In genomic region chr12:546920-547845, GRCh38 we compare ENCODE assay signal across 8 cellular contexts.
DNase-seq lines count a peak whose midpoint lies in the region; ATAC-seq and TF ChIP-seq lines count a peak whose summit lies in the region.

No MANE protein-coding gene starts in this region.

- H3K27ac Mint-ChIP-seq in activated CD8-positive, alpha-beta T cell treated with anti-CD3 and anti-CD28 coated beads for 36 hours, result no peak overlapping the region
- no peak overlapping the region for H3K27ac Mint-ChIP-seq in effector memory CD8-positive, alpha-beta T cell

- no peak overlapping the region for H3K27ac ChIP-seq in GM23248

- no peak overlapping the region for H3K4me3 Mint-ChIP-seq in activated CD8-positive, alpha-beta T cell treated with anti-CD3 and anti-CD28 coated beads for 36 hours
- peak overlapping the region in 1 of 2 donors; percentile 29 for H3K4me3 Mint-ChIP-seq in effector memory CD8-positive, alpha-beta T cell

- H3K27me3 Mint-ChIP-seq in activated CD8-positive, alpha-beta T cell treated with anti-CD3 and anti-CD28 coated beads for 36 hours, result peaks cover 8% of the 10 kb centered on the region
- H3K27me3 Mint-ChIP-seq in effector memory CD8-positive, alpha-beta T cell, result peaks cover 7 to 20% of the 10 kb centered on the region in 2 donors

- H3K4me1 ChIP-seq in GM23248 (ENCODE audit: insufficient read depth), result peaks cover 5% of the 10 kb centered on the region; the same call in 1 of the 2 replicates

- intact Hi-C loops in activated CD8-positive, alpha-beta T cell treated with anti-CD3 and anti-CD28 coated beads for 36 hours (cut with micrococcal nuclease), result loop anchor here (5.0 kb wide), 1 partner anchor 90 kb away; the partner anchor contains the start of gene B4GALNT3

- H3F3A ChIP-seq in GM23248 (ENCODE audit: insufficient read depth), result no peaks in the 10 kb centered on the region

- no peaks in the 10 kb centered on the region for H3K9me2 ChIP-seq in GM23248 (ENCODE audit: insufficient read depth)

- in situ Hi-C loops in GM23248 (cut with MboI), result no loop called here

- H3K27me3 ChIP-seq in BJ (ENCODE audit: control insufficient read depth, insufficient read depth, low read length), result peaks cover 18% of the 10 kb centered on the region
- peaks cover 24% of the 10 kb centered on the region for H3K27me3 ChIP-seq in GM23248 (replicated peaks; ENCODE audit: insufficient read depth)

- no peaks in the 10 kb centered on the region for H3K9me3 ChIP-seq in GM23248 (ENCODE audit: low read depth)

- peak overlapping the region; percentile 65 for H3K4me2 ChIP-seq in GM23248 (ENCODE audit: unreplicated experiment)

- H3K9ac ChIP-seq in GM23248, result no peak overlapping the region

- POLR2A ChIA-PET in BJ (lab: Charles Lee), result no interaction called here
- POLR2A ChIA-PET in activated CD8-positive, alpha-beta T cell treated with anti-CD3 and anti-CD28 coated beads for 36 hours (lab: Charles Lee), result interaction anchor here (0.7 kb wide), 1 partner anchor 9 kb away, joined by 3 read pairs; no protein-coding TSS in a partner anchor

- no peaks in the 10 kb centered on the region for H3K36me3 ChIP-seq in BJ (ENCODE audit: control insufficient read depth, insufficient read depth, low read length)
- no peaks in the 10 kb centered on the region for H3K36me3 ChIP-seq in GM23248 (ENCODE audit: low read depth)

- DNase-seq in BJ (ENCODE audit: low read depth) (no peak), GM23248 (peak; percentile 76), NCI-H524 treated with DMSO at 0.1 percent for 48 hours (lab: John Stamatoyannopoulos, UW) (peak; percentile 0), middle frontal gyrus (ENCODE audit: extremely low spot score, low spot score) (peak; percentile 30)
- peak; percentile 66 for DNase-seq in activated CD8-positive, alpha-beta T cell treated with anti-CD3 and anti-CD28 coated beads for 36 hours
- peak; percentile 65 to 71 (median 71) for DNase-seq in effector memory CD8-positive, alpha-beta T cell
- DNase-seq in stimulated activated CD8-positive, alpha-beta memory T cell treated with anti-CD3 and anti-CD28 coated beads, Interleukin-4, amount 100 ng/mL, for 24 hours (ENCODE audit: low read depth), result peak; percentile 53

- peak overlapping the region; percentile 22 for H2AFZ ChIP-seq in GM23248

- H3K4me1 Mint-ChIP-seq in activated CD8-positive, alpha-beta T cell treated with anti-CD3 and anti-CD28 coated beads for 36 hours (ENCODE audit: low read depth), result peaks cover 19% of the 10 kb centered on the region
- H3K4me1 Mint-ChIP-seq in effector memory CD8-positive, alpha-beta T cell (ENCODE audit: low read depth in 2 of 2), result peaks cover 4 to 30% of the 10 kb centered on the region in 2 donors

- no peaks in the 10 kb centered on the region for H3K9me3 Mint-ChIP-seq in activated CD8-positive, alpha-beta T cell treated with anti-CD3 and anti-CD28 coated beads for 36 hours
- H3K9me3 Mint-ChIP-seq in effector memory CD8-positive, alpha-beta T cell, result no peaks in the 10 kb centered on the region

- 5 to 9% methylated on average over 37 to 44 of the region's 44 CpGs for WGBS in GM23248 (ENCODE audit: low coverage in 1 of 2, low lambda C conversion rate in 2 of 2, missing lambda C conversion rate in 2 of 2), 2 experiments

- no peaks in the 10 kb centered on the region for H3K36me3 Mint-ChIP-seq in activated CD8-positive, alpha-beta T cell treated with anti-CD3 and anti-CD28 coated beads for 36 hours (ENCODE audit: low read depth)
- H3K36me3 Mint-ChIP-seq in effector memory CD8-positive, alpha-beta T cell (ENCODE audit: insufficient read depth), result peaks cover 7% of the 10 kb centered on the region

- TF ChIP-seq CTCF in BJ (IDR thresholded peaks at IDR 0.05; ENCODE audit: insufficient read depth, low read depth, low read length), result peak; percentile 99
- peak; percentile 97 for TF ChIP-seq CTCF in activated CD8-positive, alpha-beta T cell treated with anti-CD3 and anti-CD28 coated beads for 36 hours (IDR thresholded peaks at IDR 0.05)

- peak; percentile 86 for ATAC-seq in activated CD8-positive, alpha-beta T cell treated with anti-CD3 and anti-CD28 coated beads for 36 hours
- ATAC-seq in effector memory CD8-positive, alpha-beta T cell (replicated peaks), result peak; percentile 87
- no peak for ATAC-seq in HG03520 (IDR thresholded peaks at IDR 0.05; ENCODE audit: unreplicated experiment)

- no peaks in the 10 kb centered on the region for H3K79me2 ChIP-seq in GM23248 (ENCODE audit: insufficient read depth)

- H3K4me3 ChIP-seq in BJ (ENCODE audit: low read depth, low read length) (peak overlapping the region; percentile 11; the same call in 1 of the 2 replicates), GM23248 (peak overlapping the region; percentile 58)

- H4K20me1 ChIP-seq in GM23248 (ENCODE audit: insufficient read depth), result no peaks in the 10 kb centered on the region

- CTCF ChIA-PET in BJ (lab: Yijun Ruan, JAX), result interaction anchor here (0.6 to 3.1 kb wide), 34 partner anchors 10 to 761 kb away, joined by 3 to 136 read pairs (median 4); partner anchors contain the start of gene B4GALNT3
- CTCF ChIA-PET in activated CD8-positive, alpha-beta T cell treated with anti-CD3 and anti-CD28 coated beads for 36 hours (lab: Charles Lee), result interaction anchor here (0.7 to 3.5 kb wide), 42 partner anchors 9 to 546 kb away, joined by 3 to 114 read pairs (median 4); partner anchors contain the start of gene B4GALNT3
